Comparison of ENCODE assay signal across 23 cellular contexts in the genomic region with DNA sequence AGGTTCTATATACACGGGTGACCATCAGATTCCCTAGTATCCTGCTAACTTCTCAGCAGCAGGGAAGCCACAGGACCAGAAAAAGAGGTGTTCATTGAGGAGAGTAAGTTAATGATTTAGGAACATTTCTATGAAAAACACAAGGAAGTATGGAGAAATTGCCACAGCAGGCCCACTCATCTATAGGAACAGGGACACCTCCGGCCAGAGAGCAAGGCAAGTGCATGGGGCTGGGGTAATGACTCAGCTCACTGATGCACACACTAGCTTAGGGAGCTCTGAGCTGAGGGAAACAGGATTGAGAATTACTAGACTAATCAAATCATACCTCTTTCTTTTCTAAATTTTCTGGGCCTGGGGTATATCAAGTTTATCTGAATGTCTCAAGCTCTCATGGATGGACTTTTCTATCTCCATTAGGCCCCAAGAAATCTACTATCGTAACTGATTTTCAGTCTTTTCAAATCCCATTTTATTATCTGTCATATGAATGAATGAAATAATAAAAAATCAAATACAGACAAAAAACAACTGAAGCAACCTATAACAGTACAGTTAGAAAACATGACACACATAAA.
"Had no signal": no experiment of that assay in that cellular context is flagged by ENCODE, and none has a peak within 500 bp of the region (broad histone marks: within the 10 kb centered on the region; RNA-seq: fewer than 3 reads in every experiment).

No MANE protein-coding gene starts in this region.

- H2AFZ ChIP-seq: neural progenitor cell had no signal

- H3K4me1 ChIP-seq: esophagus squamous epithelium, heart left ventricle, neural progenitor cell, tibial nerve, uterus had no signal

- H3K4me2 ChIP-seq: neural progenitor cell had no signal

- DNase-seq: activated CD4-positive, alpha-beta T cell treated with anti-CD3 and anti-CD28 coated beads, Interleukin-2, amount 10 ng/mL, durations not matched to agents 7 days and 5 days; activated CD4-positive, CD25-positive, alpha-beta regulatory T cell; activated CD8-positive, alpha-beta memory T cell treated with anti-CD3 and anti-CD28 coated beads for 24 hours; activated gamma-delta T cell treated with Interleukin-2 at 50 U/mL for 16 hours; amygdala; brain microvascular endothelial cell; cerebellar nuclear complex; effector CD8-positive, alpha-beta T cell; esophagus squamous epithelium; foreskin melanocyte; heart left ventricle; naive B cell; ovary; sigmoid colon; stimulated activated CD4-positive, alpha-beta T cell treated with anti-CD3 and anti-CD28 coated beads, Interleukin-12 subunit alpha, Interleukin-12 subunit beta, amount 100 ng/mL, for 4 hours; stimulated activated CD4-positive, alpha-beta T cell treated with anti-CD3 and anti-CD28 coated beads, Interleukin-2, amount 100 ng/mL, for 24 hours; uterus had no signal

- H3K9me3 ChIP-seq: esophagus squamous epithelium, ovary, sigmoid colon, tibial nerve, uterus had no signal

- H3K27ac ChIP-seq: brain microvascular endothelial cell, esophagus squamous epithelium, heart left ventricle, neural progenitor cell, ovary, tibial nerve, uterus had no signal

- H3K27ac Mint-ChIP-seq: activated CD4-positive, alpha-beta T cell treated with anti-CD3 and anti-CD28 coated beads, Interleukin-2, amount 10 ng/mL, durations not matched to agents 7 days and 5 days; activated naive CD8-positive, alpha-beta T cell; neural progenitor cell; stimulated activated effector memory CD8-positive, alpha-beta T cell treated with anti-CD3 and anti-CD28 coated beads, Interleukin-12 subunit alpha, Interleukin-12 subunit beta, amount 100 ng/mL, for 72 hours; T-helper 2 cell treated with Interferon-gamma antibody and Interleukin-4, amounts not matched to agents 5 μg/mL and 100 μg/mL, for 36 hours had no signal

- H3K9me3 Mint-ChIP-seq: activated CD4-positive, alpha-beta T cell treated with anti-CD3 and anti-CD28 coated beads, Interleukin-2, amount 10 ng/mL, durations not matched to agents 7 days and 5 days; neural progenitor cell; stimulated activated effector memory CD8-positive, alpha-beta T cell treated with anti-CD3 and anti-CD28 coated beads, Interleukin-12 subunit alpha, Interleukin-12 subunit beta, amount 100 ng/mL, for 72 hours; T-helper 2 cell treated with Interferon-gamma antibody and Interleukin-4, amounts not matched to agents 5 μg/mL and 100 μg/mL, for 36 hours had no signal

- H3K27me3 ChIP-seq: brain microvascular endothelial cell, ovary, sigmoid colon, uterus had no signal

- H3K9ac ChIP-seq: neural progenitor cell had no signal

- H3K36me3 Mint-ChIP-seq: activated naive CD8-positive, alpha-beta T cell; naive B cell; neural progenitor cell; stimulated activated effector memory CD8-positive, alpha-beta T cell treated with anti-CD3 and anti-CD28 coated beads, Interleukin-12 subunit alpha, Interleukin-12 subunit beta, amount 100 ng/mL, for 72 hours had no signal

- H3K4me1 Mint-ChIP-seq: activated CD4-positive, alpha-beta T cell treated with anti-CD3 and anti-CD28 coated beads, Interleukin-2, amount 10 ng/mL, durations not matched to agents 7 days and 5 days; naive B cell; neural progenitor cell; stimulated activated effector memory CD8-positive, alpha-beta T cell treated with anti-CD3 and anti-CD28 coated beads, Interleukin-12 subunit alpha, Interleukin-12 subunit beta, amount 100 ng/mL, for 72 hours had no signal

- H3K4me3 Mint-ChIP-seq: activated CD4-positive, alpha-beta T cell treated with anti-CD3 and anti-CD28 coated beads, Interleukin-2, amount 10 ng/mL, durations not matched to agents 7 days and 5 days; activated naive CD8-positive, alpha-beta T cell; naive B cell; neural progenitor cell; stimulated activated effector memory CD8-positive, alpha-beta T cell treated with anti-CD3 and anti-CD28 coated beads, Interleukin-12 subunit alpha, Interleukin-12 subunit beta, amount 100 ng/mL, for 72 hours; T-helper 2 cell treated with Interferon-gamma antibody and Interleukin-4, amounts not matched to agents 5 μg/mL and 100 μg/mL, for 36 hours had no signal

- ATAC-seq: heart left ventricle; left lobe of liver; stimulated activated effector memory CD8-positive, alpha-beta T cell treated with anti-CD3 and anti-CD28 coated beads, Interleukin-12 subunit alpha, Interleukin-12 subunit beta, amount 100 ng/mL, for 72 hours had no signal

- H3K4me3 ChIP-seq: esophagus squamous epithelium, heart left ventricle, neural progenitor cell, ovary, sigmoid colon, tibial nerve, uterus had no signal

- H3K36me3 ChIP-seq: brain microvascular endothelial cell, esophagus squamous epithelium, heart left ventricle, neural progenitor cell, ovary, sigmoid colon, tibial nerve, uterus had no signal
